In the genomic region with DNA sequence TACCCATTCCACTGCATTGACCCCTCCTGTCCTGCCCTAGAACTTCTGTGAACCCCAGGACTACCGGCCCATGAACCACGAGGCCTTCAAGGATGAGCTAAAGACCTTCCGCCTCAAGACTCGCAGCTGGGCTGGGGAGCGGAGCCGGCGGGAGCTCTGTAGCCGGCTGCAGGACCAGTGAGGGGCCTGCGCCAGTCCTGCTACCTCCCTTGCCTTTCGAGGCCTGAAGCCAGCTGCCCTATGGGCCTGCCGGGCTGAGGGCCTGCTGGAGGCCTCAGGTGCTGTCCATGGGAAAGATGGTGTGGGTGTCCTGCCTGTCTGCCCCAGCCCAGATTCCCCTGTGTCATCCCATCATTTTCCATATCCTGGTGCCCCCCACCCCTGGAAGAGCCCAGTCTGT, we compare ENCODE assay signal across 16 cellular contexts. TPM values are rescaled to one million over a fixed set of nuclear protein-coding genes. Genes with fewer than 3 reads are reported as not detected.
A peak's percentile ranks its signal among the peaks of the same experiment; 100 is the strongest.
DNase-seq lines count a peak whose midpoint lies in the region; ATAC-seq, FAIRE-seq and TF ChIP-seq lines count a peak whose summit lies in the region.
"Had no signal": no experiment of that assay in that cellular context is flagged by ENCODE, and none has a peak within 500 bp of the region (broad histone marks: within the 10 kb centered on the region; RNA-seq: fewer than 3 reads in every experiment).

No MANE protein-coding gene starts in this region.

- H3K9me3 Mint-ChIP-seq in activated CD4-positive, alpha-beta memory T cell treated with anti-CD3 and anti-CD28 coated beads, Interleukin-2, amount 10 ng/mL, durations not matched to agents 7 days and 5 days, result no peaks in the 10 kb centered on the region
- H3K9me3 Mint-ChIP-seq in activated CD4-positive, alpha-beta memory T cell treated with anti-CD3 and anti-CD28 coated beads for 36 hours, result no peaks in the 10 kb centered on the region
- H3K9me3 Mint-ChIP-seq: memory B cell had no signal

- H4K20me1 ChIP-seq in keratinocyte (ENCODE audit: control insufficient read depth, extremely low read depth, insufficient read depth, low read length), result no peaks in the 10 kb centered on the region

- TF ChIP-seq CTCF in keratinocyte (optimal IDR thresholded peaks at IDR 0.05 in 1 of 3, IDR thresholded peaks at IDR 0.05 in 1 of 3, conservative IDR thresholded peaks at IDR 0.05 in 1 of 3; ENCODE audit: extremely low read depth in 1 of 3, insufficient read depth in 2 of 3, low read length in 3 of 3), result no peak

- intact Hi-C loops in activated CD4-positive, alpha-beta memory T cell treated with anti-CD3 and anti-CD28 coated beads for 36 hours (cut with micrococcal nuclease), result no loop called here

- ATAC-seq in T-helper 17 cell, result no peak
- ATAC-seq in GM19452 (IDR thresholded peaks at IDR 0.05; ENCODE audit: unreplicated experiment), result no peak
- ATAC-seq: body of pancreas had no signal

- H3K27me3 ChIP-seq in keratinocyte (ENCODE audit: control insufficient read depth, extremely low read depth, insufficient read depth, low read length), result no peaks in the 10 kb centered on the region
- H3K27me3 ChIP-seq: body of pancreas had no signal

- FAIRE-seq in keratinocyte (lab: Jason Lieb, UNC) (no peak), urothelium cell line (lab: Jason Lieb, UNC) (no peak)

- dilution Hi-C loops in keratinocyte (cut with MboI; ENCODE audit: extremely low pct_ligation_motif_present, low sequenced_read_pairs), result no loop called here

- peaks cover 4% of the 10 kb centered on the region for H3K79me2 ChIP-seq in keratinocyte (ENCODE audit: control insufficient read depth, insufficient read depth, low read length)

- no peak overlapping the region for H3K4me3 Mint-ChIP-seq in activated CD4-positive, alpha-beta memory T cell treated with anti-CD3 and anti-CD28 coated beads, Interleukin-2, amount 10 ng/mL, durations not matched to agents 7 days and 5 days
- no peak overlapping the region for H3K4me3 Mint-ChIP-seq in activated CD4-positive, alpha-beta memory T cell treated with anti-CD3 and anti-CD28 coated beads for 36 hours
- no peak overlapping the region for H3K4me3 Mint-ChIP-seq in T-helper 17 cell
- H3K4me3 Mint-ChIP-seq: memory B cell had no signal

- H3K27me3 Mint-ChIP-seq in activated CD4-positive, alpha-beta memory T cell treated with anti-CD3 and anti-CD28 coated beads, Interleukin-2, amount 10 ng/mL, durations not matched to agents 7 days and 5 days, result no peaks in the 10 kb centered on the region
- H3K27me3 Mint-ChIP-seq in activated CD4-positive, alpha-beta memory T cell treated with anti-CD3 and anti-CD28 coated beads for 36 hours, result no peaks in the 10 kb centered on the region
- H3K27me3 Mint-ChIP-seq in T-helper 17 cell, result no peaks in the 10 kb centered on the region
- H3K27me3 Mint-ChIP-seq: memory B cell had no signal

- no peak for DNase-seq in activated CD4-positive, alpha-beta memory T cell treated with anti-CD3 and anti-CD28 coated beads, Interleukin-2, amount 10 ng/mL, durations not matched to agents 7 days and 5 days
- no peak for DNase-seq in activated CD4-positive, alpha-beta memory T cell treated with anti-CD3 and anti-CD28 coated beads for 36 hours
- DNase-seq in T-helper 17 cell, result no peak
- DNase-seq in keratinocyte (ENCODE audit: low read depth, low spot score), result no peak
- DNase-seq in substantia nigra (lab: John Stamatoyannopoulos, UW), result peak in 1 of 49 donors; percentile 38
- DNase-seq in HuH-7.5 (ENCODE audit: low spot score), result no peak
- no peak for DNase-seq in urothelium cell line (ENCODE audit: low spot score)
- DNase-seq: body of pancreas, DMS79, NCI-H1048, NCI-H510A, RPMI8226, WERI-Rb-1 had no signal

- peak overlapping the region; percentile 73 for H3K27ac Mint-ChIP-seq in activated CD4-positive, alpha-beta memory T cell treated with anti-CD3 and anti-CD28 coated beads, Interleukin-2, amount 10 ng/mL, durations not matched to agents 7 days and 5 days
- H3K27ac Mint-ChIP-seq in activated CD4-positive, alpha-beta memory T cell treated with anti-CD3 and anti-CD28 coated beads for 36 hours, result no peak overlapping the region
- H3K27ac Mint-ChIP-seq in T-helper 17 cell, result peak overlapping the region; percentile 84
- H3K27ac Mint-ChIP-seq: memory B cell had no signal

- H3K36me3 Mint-ChIP-seq in activated CD4-positive, alpha-beta memory T cell treated with anti-CD3 and anti-CD28 coated beads, Interleukin-2, amount 10 ng/mL, durations not matched to agents 7 days and 5 days (ENCODE audit: low read depth), result peaks cover 83% of the 10 kb centered on the region
- peaks cover 56% of the 10 kb centered on the region for H3K36me3 Mint-ChIP-seq in activated CD4-positive, alpha-beta memory T cell treated with anti-CD3 and anti-CD28 coated beads for 36 hours
- H3K36me3 Mint-ChIP-seq in T-helper 17 cell (ENCODE audit: low read depth), result peaks cover 22% of the 10 kb centered on the region

- H3K4me2 ChIP-seq in keratinocyte (ENCODE audit: control insufficient read depth, extremely low read depth, insufficient read depth, low read depth, low read length), result no peak overlapping the region

- peaks cover 76% of the 10 kb centered on the region for H3K4me1 ChIP-seq in keratinocyte (ENCODE audit: control insufficient read depth, extremely low read depth, insufficient read depth, low read length)

- peaks cover 28 to 58% of the 10 kb centered on the region in 2 experiments for H3K36me3 ChIP-seq in keratinocyte (ENCODE audit: control insufficient read depth in 2 of 2, extremely low read depth in 1 of 2, insufficient read depth in 2 of 2, low read length in 2 of 2)

- H2AFZ ChIP-seq in keratinocyte (ENCODE audit: control insufficient read depth, low read length), result no peak overlapping the region

- H3K9ac ChIP-seq in keratinocyte (ENCODE audit: control insufficient read depth, extremely low read depth, insufficient read depth, low read length), result peak overlapping the region; percentile 24

- H3K27ac ChIP-seq in keratinocyte (ENCODE audit: control insufficient read depth, insufficient read depth, low read length), result peak overlapping the region; percentile 99
- H3K27ac ChIP-seq in substantia nigra (ENCODE audit: low read depth, low read length, poor library complexity, severe bottlenecking), result peak overlapping the region; percentile 46
- H3K27ac ChIP-seq: WERI-Rb-1 had no signal

- no peaks in the 10 kb centered on the region for H3K9me1 ChIP-seq in keratinocyte (ENCODE audit: control insufficient read depth, extremely low read depth, insufficient read depth, low read length)

- H3K9me3 ChIP-seq in T-helper 17 cell (ENCODE audit: control insufficient read depth, low read length, poor library complexity, severe bottlenecking) (no peaks in the 10 kb centered on the region), keratinocyte (ENCODE audit: control insufficient read depth, low read depth, low read length) (no peaks in the 10 kb centered on the region)
- H3K9me3 ChIP-seq: body of pancreas had no signal

- H3K4me3 ChIP-seq in keratinocyte (ENCODE audit: control insufficient read depth in 2 of 3, extremely low read depth in 1 of 3, insufficient read depth in 2 of 3, low read depth in 1 of 3, low read length in 3 of 3), result no peak overlapping the region
- H3K4me3 ChIP-seq: body of pancreas had no signal

- POLR2A ChIA-PET in activated CD4-positive, alpha-beta memory T cell treated with anti-CD3 and anti-CD28 coated beads, Interleukin-2, amount 10 ng/mL, durations not matched to agents 7 days and 5 days (lab: Charles Lee), result interaction anchor here (0.8 to 2.1 kb wide), 5 partner anchors 9 to 19 kb away, joined by 3 to 12 read pairs (median 5); partner anchors contain the start of genes AP5S1, CDC25B and CENPB
- POLR2A ChIA-PET in activated CD4-positive, alpha-beta memory T cell treated with anti-CD3 and anti-CD28 coated beads for 36 hours (lab: Charles Lee), result interaction anchor here (0.7 to 1.2 kb wide), 2 partner anchors 11 to 646 kb away, joined by 3 read pairs; no protein-coding TSS in a partner anchor

- CTCF ChIA-PET in activated CD4-positive, alpha-beta memory T cell treated with anti-CD3 and anti-CD28 coated beads, Interleukin-2, amount 10 ng/mL, durations not matched to agents 7 days and 5 days (lab: Charles Lee), result interaction anchor here (0.8 kb wide), 1 partner anchor 16 kb away, joined by 5 read pairs; the partner anchor contains the start of gene AP5S1
- CTCF ChIA-PET in activated CD4-positive, alpha-beta memory T cell treated with anti-CD3 and anti-CD28 coated beads for 36 hours (lab: Charles Lee), result interaction anchor here (1.4 kb wide), 1 partner anchor 15 kb away, joined by 6 read pairs; the partner anchor contains the start of gene AP5S1

- peaks cover 83% of the 10 kb centered on the region for H3K4me1 Mint-ChIP-seq in activated CD4-positive, alpha-beta memory T cell treated with anti-CD3 and anti-CD28 coated beads, Interleukin-2, amount 10 ng/mL, durations not matched to agents 7 days and 5 days
- H3K4me1 Mint-ChIP-seq in activated CD4-positive, alpha-beta memory T cell treated with anti-CD3 and anti-CD28 coated beads for 36 hours (ENCODE audit: low read depth), result peaks cover 57% of the 10 kb centered on the region
- H3K4me1 Mint-ChIP-seq in T-helper 17 cell, result peaks cover 46% of the 10 kb centered on the region

RNA-seq across cellular contexts. Expression of gene CDC25B, which starts 8.7 kb away (rescaled TPM):
- total RNA-seq in activated CD4-positive, alpha-beta memory T cell treated with anti-CD3 and anti-CD28 coated beads, Interleukin-2, amount 10 ng/mL, durations not matched to agents 7 days and 5 days, result 100 to 1,000 TPM; 452 to 454 TPM
- 100 to 1,000 TPM; 120 to 128 TPM for total RNA-seq in activated CD4-positive, alpha-beta memory T cell treated with anti-CD3 and anti-CD28 coated beads for 36 hours
- total RNA-seq in T-helper 17 cell, result 100 to 1,000 TPM; 220 to 223 TPM
- polyA plus RNA-seq in keratinocyte, result 15.0 to 41.5 TPM (median 23.5 TPM) in 3 replicates
- 35.9 TPM for polyA plus RNA-seq in keratinocyte (2011; ENCODE audit: low read depth)
- 31.9 and 57.1 TPM in 2 replicates for polyA plus RNA-seq in keratinocyte (2011; cell fraction: cytosol; rRNA removed)
- 89.9 and 117 TPM in 2 replicates for polyA plus RNA-seq in keratinocyte (2011; cell fraction: nucleus; rRNA removed)
- 14.3 and 38.5 TPM in 2 replicates for polyA plus RNA-seq in keratinocyte (2012; ENCODE audit: low replicate concordance)
- polyA minus RNA-seq in keratinocyte, result 19.1 to 77.3 TPM (median 28.9 TPM) in 3 replicates
- polyA minus RNA-seq in keratinocyte (2011; cell fraction: cytosol; rRNA and poly(A)+ RNA removed), result 34.5 TPM
- 18.8 and 36.4 TPM in 2 replicates for polyA minus RNA-seq in keratinocyte (2011; cell fraction: nucleus; rRNA and poly(A)+ RNA removed)

RNA-seq across cellular contexts. Expression of gene AP5S1, which starts 15.6 kb away (rescaled TPM):
- total RNA-seq in activated CD4-positive, alpha-beta memory T cell treated with anti-CD3 and anti-CD28 coated beads, Interleukin-2, amount 10 ng/mL, durations not matched to agents 7 days and 5 days, result 10 to 100 TPM; 12.7 to 15.5 TPM
- 1 to 10 TPM; 9.1 to 10.0 TPM for total RNA-seq in activated CD4-positive, alpha-beta memory T cell treated with anti-CD3 and anti-CD28 coated beads for 36 hours
- total RNA-seq in T-helper 17 cell, result 10 to 100 TPM; 11.3 to 11.9 TPM
- polyA plus RNA-seq in keratinocyte, result 4.3 to 9.0 TPM (median 5.2 TPM) in 3 replicates
- 0.51 TPM for polyA plus RNA-seq in keratinocyte (2011; ENCODE audit: low read depth)
- 4.2 and 7.7 TPM in 2 replicates for polyA plus RNA-seq in keratinocyte (2011; cell fraction: cytosol; rRNA removed)
- 4.5 and 6.2 TPM in 2 replicates for polyA plus RNA-seq in keratinocyte (2011; cell fraction: nucleus; rRNA removed)
- 3.2 and 9.7 TPM in 2 replicates for polyA plus RNA-seq in keratinocyte (2012; ENCODE audit: low replicate concordance)
- 5.6 to 13.5 TPM (median 6.1 TPM) in 3 replicates for polyA minus RNA-seq in keratinocyte
- polyA minus RNA-seq in keratinocyte (2011; cell fraction: cytosol; rRNA and poly(A)+ RNA removed), result 9.8 TPM
- 5.9 and 7.0 TPM in 2 replicates for polyA minus RNA-seq in keratinocyte (2011; cell fraction: nucleus; rRNA and poly(A)+ RNA removed)

RNA-seq across cellular contexts. Expression of gene CENPB, which starts 18.2 kb away (rescaled TPM):
- 10 to 100 TPM; 67.0 to 68.0 TPM for total RNA-seq in activated CD4-positive, alpha-beta memory T cell treated with anti-CD3 and anti-CD28 coated beads, Interleukin-2, amount 10 ng/mL, durations not matched to agents 7 days and 5 days
- 10 to 100 TPM; 50.1 to 51.9 TPM for total RNA-seq in activated CD4-positive, alpha-beta memory T cell treated with anti-CD3 and anti-CD28 coated beads for 36 hours
- total RNA-seq in T-helper 17 cell, result 10 to 100 TPM; 36.9 to 40.2 TPM
- polyA plus RNA-seq in keratinocyte, result 18.1 to 22.3 TPM (median 22.0 TPM) in 3 replicates
- polyA plus RNA-seq in keratinocyte (2011; ENCODE audit: low read depth), result 20.5 TPM
- 14.2 and 31.9 TPM in 2 replicates for polyA plus RNA-seq in keratinocyte (2011; cell fraction: cytosol; rRNA removed)
- 19.2 and 26.9 TPM in 2 replicates for polyA plus RNA-seq in keratinocyte (2011; cell fraction: nucleus; rRNA removed)
- 19.4 and 51.1 TPM in 2 replicates for polyA plus RNA-seq in keratinocyte (2012; ENCODE audit: low replicate concordance)
- polyA minus RNA-seq in keratinocyte, result 19.1 to 48.1 TPM (median 20.0 TPM) in 3 replicates
- 59.7 TPM for polyA minus RNA-seq in keratinocyte (2011; cell fraction: cytosol; rRNA and poly(A)+ RNA removed)
- polyA minus RNA-seq in keratinocyte (2011; cell fraction: nucleus; rRNA and poly(A)+ RNA removed), result 16.1 and 19.6 TPM in 2 replicates

RNA-seq across cellular contexts. Expression of gene SPEF1, which starts 23.5 kb away (rescaled TPM):
- not detected for total RNA-seq in activated CD4-positive, alpha-beta memory T cell treated with anti-CD3 and anti-CD28 coated beads, Interleukin-2, amount 10 ng/mL, durations not matched to agents 7 days and 5 days
- total RNA-seq in activated CD4-positive, alpha-beta memory T cell treated with anti-CD3 and anti-CD28 coated beads for 36 hours, result under 1 TPM in 1 of 2 experiments, not detected in 1; 0.17 TPM
- total RNA-seq in T-helper 17 cell, result under 1 TPM in 1 of 2 donors, not detected in 1; 0.18 TPM
- polyA plus RNA-seq in keratinocyte, result 0.06 to 0.09 TPM (median 0.07 TPM) in 3 replicates
- not detected for polyA plus RNA-seq in keratinocyte (2011; ENCODE audit: low read depth)
- polyA plus RNA-seq in keratinocyte (2011; cell fraction: cytosol; rRNA removed), result 0.06 TPM in 1 of 2 replicates, not detected in the other
- 0.15 TPM in 2 replicates for polyA plus RNA-seq in keratinocyte (2011; cell fraction: nucleus; rRNA removed)
- polyA plus RNA-seq in keratinocyte (2012; ENCODE audit: low replicate concordance), result not detected in 2 replicates
- polyA minus RNA-seq in keratinocyte, result not detected in 3 replicates
- polyA minus RNA-seq in keratinocyte (2011; cell fraction: cytosol; rRNA and poly(A)+ RNA removed), result not detected
- not detected in 2 replicates for polyA minus RNA-seq in keratinocyte (2011; cell fraction: nucleus; rRNA and poly(A)+ RNA removed)
- total RNA-seq: H4 had no signal

RNA-seq across cellular contexts. Expression of gene ADISSP, which starts 37.2 kb away (rescaled TPM):
- 10 to 100 TPM; 20.7 to 23.4 TPM for total RNA-seq in activated CD4-positive, alpha-beta memory T cell treated with anti-CD3 and anti-CD28 coated beads, Interleukin-2, amount 10 ng/mL, durations not matched to agents 7 days and 5 days
- total RNA-seq in activated CD4-positive, alpha-beta memory T cell treated with anti-CD3 and anti-CD28 coated beads for 36 hours, result 10 to 100 TPM; 50.6 to 51.4 TPM
- 10 to 100 TPM; 13.3 to 19.0 TPM for total RNA-seq in T-helper 17 cell
- 25.8 to 44.3 TPM (median 28.2 TPM) in 3 replicates for polyA plus RNA-seq in keratinocyte
- polyA plus RNA-seq in keratinocyte (2011; ENCODE audit: low read depth), result 4.8 TPM
- 27.4 and 60.1 TPM in 2 replicates for polyA plus RNA-seq in keratinocyte (2011; cell fraction: cytosol; rRNA removed)
- 14.8 and 21.0 TPM in 2 replicates for polyA plus RNA-seq in keratinocyte (2011; cell fraction: nucleus; rRNA removed)
- polyA plus RNA-seq in keratinocyte (2012; ENCODE audit: low replicate concordance), result 14.3 and 54.5 TPM in 2 replicates
- polyA minus RNA-seq in keratinocyte, result 20.5 to 76.6 TPM (median 31.1 TPM) in 3 replicates
- 90.0 TPM for polyA minus RNA-seq in keratinocyte (2011; cell fraction: cytosol; rRNA and poly(A)+ RNA removed)
- polyA minus RNA-seq in keratinocyte (2011; cell fraction: nucleus; rRNA and poly(A)+ RNA removed), result 10.8 and 13.0 TPM in 2 replicates
